Comparison of ENCODE assay signal across 34 cellular contexts in genomic region chr2:61253136-61253535, GRCh38.
DNase-seq lines count a peak whose midpoint lies in the region; ATAC-seq, FAIRE-seq and TF ChIP-seq lines count a peak whose summit lies in the region.
"Had no signal": no experiment of that assay in that cellular context is flagged by ENCODE, and none has a peak within 500 bp of the region (broad histone marks: within the 10 kb centered on the region; RNA-seq: fewer than 3 reads in every experiment).

No MANE protein-coding gene starts in this region.

- peaks cover 0 to 11% of the 10 kb centered on the region in 2 experiments; a peak in 2 of 5 replicates for H3K4me1 ChIP-seq in K562 (replicated peaks in 1 of 2; ENCODE audit: control insufficient read depth in 2 of 2, insufficient read depth in 2 of 2, low read length in 2 of 2)
- no peaks in the 10 kb centered on the region for H3K4me1 ChIP-seq in gastroesophageal sphincter
- no peaks in the 10 kb centered on the region for H3K4me1 ChIP-seq in Karpas-422 (ENCODE audit: low read length)
- H3K4me1 ChIP-seq: BLaER1 treated with 17β-estradiol and CSF1 and Interleukin-3, amounts not matched to agents 10 nM and 100 nM; psoas muscle; sigmoid colon had no signal

- H3K36me3 ChIP-seq in K562 (ENCODE audit: control insufficient read depth, insufficient read depth, low read length): peaks cover 87% of the 10 kb centered on the region
- H3K36me3 ChIP-seq in gastroesophageal sphincter: peaks cover 5 to 70% of the 10 kb centered on the region in 2 donors
- peaks cover 63% of the 10 kb centered on the region for H3K36me3 ChIP-seq in Karpas-422 (ENCODE audit: insufficient read depth, low read length)

- no peak overlapping the region for H3K4me3 ChIP-seq in K562
- no peak overlapping the region for H3K4me3 ChIP-seq in gastroesophageal sphincter
- no peak overlapping the region for H3K4me3 ChIP-seq in Karpas-422 (ENCODE audit: low read length)
- H3K4me3 ChIP-seq: BLaER1 treated with 17β-estradiol and CSF1 and Interleukin-3, amounts not matched to agents 10 nM and 100 nM; psoas muscle; sigmoid colon; SK-N-MC had no signal

- intact Hi-C loops in K562 (cut with micrococcal nuclease) (no loop called here), left colon (cut with DNase I, micrococcal nuclease) (no loop called here)

- TF ChIP-seq CTCF in K562 (IDR thresholded peaks at IDR 0.05 in 2 of 3, conservative IDR thresholded peaks at IDR 0.05 in 1 of 3; ENCODE audit: insufficient read depth in 2 of 3, low read depth in 1 of 3, low read length in 3 of 3) (no peak), gastroesophageal sphincter (IDR thresholded peaks at IDR 0.05) (no peak)

- no peaks in the 10 kb centered on the region for H3K9me2 ChIP-seq in Karpas-422 (replicated peaks; ENCODE audit: insufficient read depth, low read length)

- TF ChIP-seq EP300 in K562 (IDR thresholded peaks at IDR 0.05; ENCODE audit: low read length) (no peak), gastroesophageal sphincter (IDR thresholded peaks at IDR 0.05) (no peak)

- H3K27ac ChIP-seq in K562 (ENCODE audit: extremely low read depth, low read depth, low read length) (no peak overlapping the region), gastroesophageal sphincter (no peak overlapping the region), Karpas-422 (ENCODE audit: low read length) (no peak overlapping the region)
- H3K27ac ChIP-seq: BLaER1 treated with 17β-estradiol and CSF1 and Interleukin-3, amounts not matched to agents 10 nM and 100 nM; psoas muscle; sigmoid colon; SK-N-MC had no signal

- no peaks in the 10 kb centered on the region for H3K27me3 ChIP-seq in K562 (ENCODE audit: control insufficient read depth in 2 of 2, insufficient read depth in 2 of 2, low read length in 2 of 2)
- no peaks in the 10 kb centered on the region for H3K27me3 ChIP-seq in gastroesophageal sphincter
- H3K27me3 ChIP-seq in Karpas-422 (ENCODE audit: low read length): no peaks in the 10 kb centered on the region
- H3K27me3 ChIP-seq: BLaER1 treated with 17β-estradiol and CSF1 and Interleukin-3, amounts not matched to agents 10 nM and 100 nM; sigmoid colon had no signal

- FAIRE-seq in K562 (lab: Jason Lieb, UNC): no peak
- FAIRE-seq: colon, H1, HTR-8/SVneo had no signal

- H3K4me2 ChIP-seq in K562 (ENCODE audit: insufficient read depth, low read length) (no peak overlapping the region), Karpas-422 (ENCODE audit: low read depth, low read length, poor library complexity, severe bottlenecking) (no peak overlapping the region)
- H3K4me2 ChIP-seq: BLaER1 treated with 17β-estradiol and CSF1 and Interleukin-3, amounts not matched to agents 10 nM and 100 nM had no signal

- H4K20me1 ChIP-seq in K562 (replicated peaks; ENCODE audit: control insufficient read depth, insufficient read depth, low read length): no peaks in the 10 kb centered on the region
- no peaks in the 10 kb centered on the region for H4K20me1 ChIP-seq in Karpas-422 (ENCODE audit: insufficient read depth, low read depth, low read length)
- H4K20me1 ChIP-seq: BLaER1 treated with 17β-estradiol and CSF1 and Interleukin-3, amounts not matched to agents 10 nM and 100 nM had no signal

- no peaks in the 10 kb centered on the region for H3K9me3 ChIP-seq in K562 (replicated peaks; ENCODE audit: control insufficient read depth, insufficient read depth, low read depth, low read length)
- H3K9me3 ChIP-seq in gastroesophageal sphincter: no peaks in the 10 kb centered on the region
- no peaks in the 10 kb centered on the region for H3K9me3 ChIP-seq in Karpas-422 (ENCODE audit: low read length)
- H3K9me3 ChIP-seq: BLaER1 treated with 17β-estradiol and CSF1 and Interleukin-3, amounts not matched to agents 10 nM and 100 nM; psoas muscle; sigmoid colon had no signal

- no peaks in the 10 kb centered on the region for H3K9me1 ChIP-seq in K562 (ENCODE audit: control insufficient read depth, insufficient read depth, low read length)

- CTCF ChIA-PET in K562 (lab: Yijun Ruan, JAX; ENCODE audit: low intra/inter-chr PET ratio): no interaction called here

- no peak overlapping the region for H3K9ac ChIP-seq in K562 (ENCODE audit: insufficient read depth in 1 of 2, low read depth in 2 of 2, low read length in 2 of 2)
- no peak overlapping the region for H3K9ac ChIP-seq in Karpas-422 (ENCODE audit: low read length)
- H3K9ac ChIP-seq: BLaER1 treated with 17β-estradiol and CSF1 and Interleukin-3, amounts not matched to agents 10 nM and 100 nM had no signal

- DNase-seq in COLO829 (ENCODE audit: low spot score): peak; percentile 12
- DNase-seq in HCEC 1CT: peak; percentile 57
- no peak for DNase-seq in K562 (ENCODE audit: extremely low read depth in 1 of 4, low spot score in 3 of 4)
- DNase-seq in left colon: no peak
- no peak for DNase-seq in stimulated activated CD4-positive, alpha-beta T cell treated with anti-CD3 and anti-CD28 coated beads, Interleukin-4, amount 100 ng/mL, for 1 hour
- DNase-seq in COR-L47 (lab: John Stamatoyannopoulos, UW): no peak
- no peak for DNase-seq in Karpas-422
- DNase-seq: activated CD4-positive, alpha-beta T cell treated with anti-CD3 and anti-CD28 coated beads, Interleukin-2, amount 50 U/mL, for 48 hours; activated CD4-positive, CD25-positive, alpha-beta regulatory T cell treated with anti-CD3 and anti-CD28 coated beads, Interleukin-2, amount 50 U/mL, for 72 hours; activated naive CD4-positive, alpha-beta T cell treated with Interleukin-2 at 50 U/mL for 16 hours; head of caudate nucleus; islet precursor cell; KBM-7; left ventricle myocardium superior; midbrain; MM.1S; naive B cell; NCI-H1105 treated with DMSO at 0.1 percent for 48 hours; NCI-H1930; NCI-H510A treated with DMSO at 0.1 percent for 48 hours; nucleus accumbens; psoas muscle; sigmoid colon; stimulated activated CD4-positive, alpha-beta T cell treated with anti-CD3 and anti-CD28 coated beads, Interleukin-4, amount 100 ng/mL, for 4 hours; substantia nigra; T-helper 2 cell; trophoblast cell had no signal

- no peak for ATAC-seq in K562
- peak; percentile 42 for ATAC-seq in left colon
- no peak for ATAC-seq in gastroesophageal sphincter
- ATAC-seq: left ventricle myocardium superior; psoas muscle; stimulated activated effector memory CD8-positive, alpha-beta T cell treated with anti-CD3 and anti-CD28 coated beads, Interleukin-12 subunit alpha, Interleukin-12 subunit beta, amount 100 ng/mL, for 72 hours had no signal

- POLR2A ChIA-PET in K562 (lab: Yijun Ruan, JAX): interaction anchor here (1.5 kb wide), 1 partner anchor 12 kb away, joined by 3 read pairs; no protein-coding TSS in a partner anchor

- BruUV-seq in K562 (replicated peaks; lab: Mats Ljungman, UMichigan): no TSS peak

- no peaks in the 10 kb centered on the region for H3K79me2 ChIP-seq in K562 (ENCODE audit: control insufficient read depth, insufficient read depth, low read length)
- H3K79me2 ChIP-seq in Karpas-422 (ENCODE audit: low read length): peaks cover 15% of the 10 kb centered on the region

- TF ChIP-seq POLR2A in K562 (conservative IDR thresholded peaks at IDR 0.05): no peak
- no peak for TF ChIP-seq POLR2A in gastroesophageal sphincter (IDR thresholded peaks at IDR 0.05)

- no peak overlapping the region for H2AFZ ChIP-seq in K562 (ENCODE audit: low read depth, low read length)
- no peak overlapping the region for H2AFZ ChIP-seq in Karpas-422 (ENCODE audit: low read length)

- no peak for TF ChIP-seq RAD21 in K562 (CRISPR knock-in tag; conservative IDR thresholded peaks at IDR 0.05 in 1 of 2, IDR thresholded peaks at IDR 0.05 in 1 of 2)

- in situ Hi-C loops in K562 (cut with MboI): no loop called here

- WGBS in K562 (ENCODE audit: insufficient coverage, low coverage, missing lambda C conversion rate): 76% methylated on average over 4 of the region's 4 CpGs
- WGBS in gastroesophageal sphincter (ENCODE audit: low coverage in 1 of 2), 2 donors: 84 to 91% methylated on average over 2 to 4 of the region's 4 CpGs

TF ChIP-seq in K562, 482 proteins besides CTCF, POLR2A, EP300 and RAD21:
- TF ChIP-seq, protein P1, sequence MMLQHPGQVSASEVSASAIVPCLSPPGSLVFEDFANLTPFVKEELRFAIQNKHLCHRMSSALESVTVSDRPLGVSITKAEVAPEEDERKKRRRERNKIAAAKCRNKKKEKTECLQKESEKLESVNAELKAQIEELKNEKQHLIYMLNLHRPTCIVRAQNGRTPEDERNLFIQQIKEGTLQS (IDR thresholded peaks at IDR 0.05): 0 out of 2 replicates have a peak, but pooled peaks have one; percentile 10
- TF ChIP-seq, protein P1 (CRISPR knock-in tag; conservative IDR thresholded peaks at IDR 0.05): no peak
- TF ChIP-seq MBD2 (IDR thresholded peaks at IDR 0.05; ENCODE audit: borderline replicate concordance, low read depth): no peak
TF ChIP-seq in K562: peak in this region for 1.

Comparison
In these comparisons a context has a peak if more than half of its experiments do, and no peak if none do; other contexts are left out.
1. DNase-seq: peak in COLO829 (single experiment) and HCEC 1CT (single experiment); none in K562 (0 of 4), left colon (0 of 2), stimulated activated CD4-positive, alpha-beta T cell treated with anti-CD3 and anti-CD28 coated beads, Interleukin-4, amount 100 ng/mL, for 1 hour (single experiment), COR-L47 (single experiment) and Karpas-422 (single experiment).